Comparison of ENCODE assay signal across 8 cellular contexts in genomic region chr9:130054428-130054786, GRCh38. TPM values are rescaled to one million over a fixed set of nuclear protein-coding genes. Genes with fewer than 3 reads are reported as not detected.
DNase-seq lines count a peak whose midpoint lies in the region; ATAC-seq, FAIRE-seq and TF ChIP-seq lines count a peak whose summit lies in the region.

No MANE protein-coding gene starts in this region.

- no peak for TF ChIP-seq POLR2A in suprapubic skin (IDR thresholded peaks at IDR 0.05)

- DNase-seq in NCI-H748 (lab: John Stamatoyannopoulos, UW; ENCODE audit: unreplicated experiment) (peak; percentile 22), NCI-H748 treated with DMSO at 0.1 percent for 48 hours (lab: John Stamatoyannopoulos, UW) (no peak), adipocyte (ENCODE audit: low read depth) (peak; percentile 37), keratinocyte (ENCODE audit: low read depth, low spot score) (no peak), suprapubic skin (ENCODE audit: low spot score in 2 of 2) (no peak), A172 (ENCODE audit: low spot score) (no peak), iPS-NIHi7 (ENCODE audit: extremely low spot score) (no peak)

- H3K4me2 ChIP-seq in keratinocyte (ENCODE audit: control insufficient read depth, extremely low read depth, insufficient read depth, low read depth, low read length) = peak overlapping the region; percentile 93

- H3K27me3 ChIP-seq in adipocyte (replicated peaks; ENCODE audit: control insufficient read depth, insufficient read depth, low read length) = no peaks in the 10 kb centered on the region
- H3K27me3 ChIP-seq in keratinocyte (ENCODE audit: control insufficient read depth, extremely low read depth, insufficient read depth, low read length) = no peaks in the 10 kb centered on the region
- no peaks in the 10 kb centered on the region for H3K27me3 ChIP-seq in suprapubic skin

- peak overlapping the region; percentile 87 for H3K27ac ChIP-seq in keratinocyte (ENCODE audit: control insufficient read depth, insufficient read depth, low read length)
- H3K27ac ChIP-seq in suprapubic skin = peak overlapping the region; percentile 88

- H3K9ac ChIP-seq in adipocyte (ENCODE audit: low read length) (peak overlapping the region; percentile 93), keratinocyte (ENCODE audit: control insufficient read depth, extremely low read depth, insufficient read depth, low read length) (peak overlapping the region; percentile 93)

- no peaks in the 10 kb centered on the region for H4K20me1 ChIP-seq in keratinocyte (ENCODE audit: control insufficient read depth, extremely low read depth, insufficient read depth, low read length)

- H3K9me3 ChIP-seq in adipocyte (ENCODE audit: control insufficient read depth, low read length) (no peaks in the 10 kb centered on the region), keratinocyte (ENCODE audit: control insufficient read depth, low read depth, low read length) (no peaks in the 10 kb centered on the region), suprapubic skin (no peaks in the 10 kb centered on the region)

- TF ChIP-seq EP300 in suprapubic skin (IDR thresholded peaks at IDR 0.05) = no peak

- peaks cover 5% of the 10 kb centered on the region for H3K36me3 ChIP-seq in adipocyte (ENCODE audit: control insufficient read depth, insufficient read depth, low read length, severe bottlenecking)
- H3K36me3 ChIP-seq in keratinocyte (ENCODE audit: control insufficient read depth in 2 of 2, extremely low read depth in 1 of 2, insufficient read depth in 2 of 2, low read length in 2 of 2) = no peaks in the 10 kb centered on the region
- peaks cover 5% of the 10 kb centered on the region for H3K36me3 ChIP-seq in suprapubic skin

- dilution Hi-C loops in keratinocyte (cut with MboI; ENCODE audit: extremely low pct_ligation_motif_present, low sequenced_read_pairs) = no loop called here

- peaks cover 51% of the 10 kb centered on the region for H3K79me2 ChIP-seq in keratinocyte (ENCODE audit: control insufficient read depth, insufficient read depth, low read length)

- H3K4me1 ChIP-seq in adipocyte (ENCODE audit: control insufficient read depth, insufficient read depth, low read length) (peaks cover 24% of the 10 kb centered on the region), keratinocyte (ENCODE audit: control insufficient read depth, extremely low read depth, insufficient read depth, low read length) (peaks cover 23% of the 10 kb centered on the region), suprapubic skin (peaks cover 42% of the 10 kb centered on the region)

- H3K9me1 ChIP-seq in keratinocyte (ENCODE audit: control insufficient read depth, extremely low read depth, insufficient read depth, low read length) = no peaks in the 10 kb centered on the region

- ATAC-seq in HG03280 (IDR thresholded peaks at IDR 0.05; ENCODE audit: unreplicated experiment) = no peak

- WGBS in suprapubic skin = 1% methylated on average over 9 of the region's 10 CpGs

- peak overlapping the region; percentile 94 for H3K4me3 ChIP-seq in adipocyte (ENCODE audit: low read length)
- H3K4me3 ChIP-seq in keratinocyte (ENCODE audit: control insufficient read depth in 2 of 3, extremely low read depth in 1 of 3, insufficient read depth in 2 of 3, low read depth in 1 of 3, low read length in 3 of 3) = peak overlapping the region; percentile 61 to 97 (median 90)
- H3K4me3 ChIP-seq in suprapubic skin = peak overlapping the region; percentile 89

- FAIRE-seq in keratinocyte (lab: Jason Lieb, UNC) = no peak

- TF ChIP-seq CTCF in keratinocyte (optimal IDR thresholded peaks at IDR 0.05 in 1 of 3, IDR thresholded peaks at IDR 0.05 in 1 of 3, conservative IDR thresholded peaks at IDR 0.05 in 1 of 3; ENCODE audit: extremely low read depth in 1 of 3, insufficient read depth in 2 of 3, low read length in 3 of 3) (no peak), suprapubic skin (IDR thresholded peaks at IDR 0.05) (no peak)

- H2AFZ ChIP-seq in keratinocyte (ENCODE audit: control insufficient read depth, low read length) = peak overlapping the region; percentile 91

RNA-seq across cellular contexts. Expression of gene GPR107, which starts 0.7 kb away (rescaled TPM):
- polyA plus RNA-seq in keratinocyte = 27.3 to 30.8 TPM (median 29.7 TPM) in 3 replicates
- 11.7 TPM for polyA plus RNA-seq in keratinocyte (2011; ENCODE audit: low read depth)
- polyA plus RNA-seq in keratinocyte (2011; cell fraction: cytosol; rRNA removed) = 12.8 and 18.5 TPM in 2 replicates
- 69.0 and 72.5 TPM in 2 replicates for polyA plus RNA-seq in keratinocyte (2011; cell fraction: nucleus; rRNA removed)
- 26.6 and 31.8 TPM in 2 replicates for polyA plus RNA-seq in keratinocyte (2012; ENCODE audit: low replicate concordance)
- polyA minus RNA-seq in keratinocyte = 22.3 to 50.2 TPM (median 31.4 TPM) in 3 replicates
- polyA minus RNA-seq in keratinocyte (2011; cell fraction: cytosol; rRNA and poly(A)+ RNA removed) = 16.5 TPM
- 51.2 and 86.3 TPM in 2 replicates for polyA minus RNA-seq in keratinocyte (2011; cell fraction: nucleus; rRNA and poly(A)+ RNA removed)
- 10 to 100 TPM; 24.6 to 41.8 (median 34.1) TPM for total RNA-seq in suprapubic skin
- total RNA-seq in A172 (2014; rRNA removed; shearing (Covaris generic)) = 0.17 and 0.22 TPM in 2 replicates

RNA-seq across cellular contexts. Expression of gene FNBP1, which starts 11.4 kb away (rescaled TPM):
- 4.4 to 9.6 TPM (median 6.6 TPM) in 3 replicates for polyA plus RNA-seq in keratinocyte
- polyA plus RNA-seq in keratinocyte (2011; ENCODE audit: low read depth) = 126 TPM
- polyA plus RNA-seq in keratinocyte (2011; cell fraction: cytosol; rRNA removed) = 7.7 and 9.1 TPM in 2 replicates
- polyA plus RNA-seq in keratinocyte (2011; cell fraction: nucleus; rRNA removed) = 10.8 and 11.3 TPM in 2 replicates
- polyA plus RNA-seq in keratinocyte (2012; ENCODE audit: low replicate concordance) = 9.1 and 10.6 TPM in 2 replicates
- 6.8 to 17.5 TPM (median 7.5 TPM) in 3 replicates for polyA minus RNA-seq in keratinocyte
- polyA minus RNA-seq in keratinocyte (2011; cell fraction: cytosol; rRNA and poly(A)+ RNA removed) = 10.2 TPM
- polyA minus RNA-seq in keratinocyte (2011; cell fraction: nucleus; rRNA and poly(A)+ RNA removed) = 4.9 and 16.1 TPM in 2 replicates
- 10 to 100 TPM; 23.7 to 50.5 (median 43.3) TPM for total RNA-seq in suprapubic skin
- 22.7 and 28.4 TPM in 2 replicates for total RNA-seq in A172 (2014; rRNA removed; shearing (Covaris generic))

Comparison
In these comparisons a context has a peak if more than half of its experiments do, and no peak if none do; other contexts are left out.
1. DNase-seq: peak in NCI-H748 (single experiment) and adipocyte (single experiment); none in NCI-H748 treated with DMSO at 0.1 percent for 48 hours (single experiment), keratinocyte (single experiment), suprapubic skin (0 of 2), A172 (single experiment) and iPS-NIHi7 (single experiment).
2. RNA of gene GPR107, which starts 0.7 kb away (total RNA-seq): 24.6 to 41.8 TPM in suprapubic skin; 0.17 to 0.22 TPM in A172; every median in the first group is over 10 times any median in the second.
3. Peak in every context shown above with its lines, with median percentiles within 50 percentile points of each other: H3K4me3 ChIP-seq.